In genomic region chr4:168514249-168514852, GRCh38 we compare ENCODE assay signal across 1 cellular context.
TF ChIP-seq lines count a peak whose summit lies in the region.

No MANE protein-coding gene starts in this region.

TF ChIP-seq in GM12878, 131 proteins besides CTCF, POLR2A, EP300 and RAD21 (continued from another document):
- TF ChIP-seq ZBTB11 (CRISPR knock-in tag; IDR thresholded peaks at IDR 0.05) (no peak), JUND (IDR thresholded peaks at IDR 0.05; ENCODE audit: low read depth, low read length) (no peak), CHD1 (IDR thresholded peaks at IDR 0.05; ENCODE audit: low read depth, low read length) (no peak), ZNF384 (IDR thresholded peaks at IDR 0.05; ENCODE audit: borderline replicate concordance, low read depth, low read length) (no peak), SPI1 (IDR thresholded peaks at IDR 0.05; ENCODE audit: borderline replicate concordance, insufficient read depth, low read depth, low read length) (no peak), CHD4 (IDR thresholded peaks at IDR 0.05) (no peak), TCF7 (IDR thresholded peaks at IDR 0.05; ENCODE audit: borderline replicate concordance) (no peak), KDM1A (IDR thresholded peaks at IDR 0.05; ENCODE audit: borderline replicate concordance) (no peak), MYC (IDR thresholded peaks at IDR 0.05; ENCODE audit: insufficient read depth, insufficient read length, insufficient replicate concordance, low read length, severe bottlenecking) (no peak), REST (IDR thresholded peaks at IDR 0.05; ENCODE audit: low read depth, low read length) (no peak), STAT1 (conservative IDR thresholded peaks at IDR 0.05) (no peak), MYB (IDR thresholded peaks at IDR 0.05; ENCODE audit: borderline replicate concordance, low read depth, low read length) (no peak), IKZF2 (IDR thresholded peaks at IDR 0.05) (no peak)
